ENCODE assay signal across 8 cellular contexts in the genomic region with DNA sequence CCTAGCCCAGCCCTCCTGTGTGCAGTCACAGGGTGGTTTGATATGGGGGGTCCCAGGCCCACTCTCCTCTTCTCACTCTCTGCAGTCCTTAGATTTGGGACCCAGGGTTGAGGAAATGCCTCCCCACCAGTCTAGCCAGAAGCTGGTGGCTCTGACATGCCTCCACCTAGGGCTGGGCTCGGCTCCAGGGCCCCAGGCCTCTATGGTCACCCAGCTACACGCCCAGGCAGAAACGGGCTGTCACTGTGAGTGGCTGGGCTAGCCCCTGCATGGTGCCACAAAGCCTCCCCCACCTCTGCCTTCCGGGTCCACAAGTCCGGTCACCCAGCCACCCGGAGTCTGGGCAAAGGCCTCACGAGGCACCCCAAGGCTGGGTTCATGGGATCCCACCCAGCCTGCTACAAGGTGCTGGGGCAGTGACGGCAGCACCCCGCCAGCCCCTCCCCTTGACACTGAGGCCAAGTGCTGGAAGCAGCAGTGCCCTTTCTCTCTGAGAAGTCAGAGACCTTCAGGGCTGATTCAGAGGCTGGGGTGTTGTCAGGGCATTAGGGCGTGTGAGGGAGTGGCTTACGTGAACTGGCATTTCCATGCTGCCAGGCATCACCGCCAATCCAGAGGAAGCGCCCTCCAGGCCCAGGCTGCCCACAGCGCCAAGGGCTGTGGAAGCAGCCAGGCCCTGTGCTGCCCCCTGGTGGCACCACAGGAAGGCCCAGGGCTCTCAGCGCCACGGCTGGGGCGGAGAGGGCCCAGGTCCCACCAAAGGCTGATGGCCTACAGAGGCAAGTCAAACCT. TPM values are rescaled to one million over a fixed set of nuclear protein-coding genes. Genes with fewer than 3 reads are reported as not detected.
DNase-seq lines count a peak whose midpoint lies in the region; ATAC-seq, FAIRE-seq and TF ChIP-seq lines count a peak whose summit lies in the region.

No MANE protein-coding gene starts in this region.

- peak in 1 of 2 experiments; percentile 18; a peak in 1 of 3 replicates for TF ChIP-seq POLR2A in H1 (IDR thresholded peaks at IDR 0.05; ENCODE audit: control extremely low read depth in 1 of 2, low read depth in 2 of 2, low read length in 2 of 2)

- H3K4ac ChIP-seq in H1 (replicated peaks; ENCODE audit: insufficient read length, low read depth, low read length), result no peak overlapping the region

- H3K79me2 ChIP-seq in H1 (ENCODE audit: control insufficient read depth in 1 of 2, insufficient read depth in 2 of 2, low read length in 2 of 2), result 0 out of 4 replicates have a peak, but pooled peaks cover 0 to 8% of the 10 kb centered on the region in 2 experiments

- no peak overlapping the region; the same call in 1 of the 2 replicates for H2BK5ac ChIP-seq in H1 (ENCODE audit: low read depth, low read length)

- H4K8ac ChIP-seq in H1 (ENCODE audit: extremely low read depth, insufficient read depth, low read length), result no peak overlapping the region

- H3K9me3 ChIP-seq in NT2/D1 (ENCODE audit: insufficient read depth, low read length) (no peaks in the 10 kb centered on the region), H1 (ENCODE audit: insufficient read depth in 2 of 2, low read depth in 1 of 2, low read length in 1 of 2) (no peaks in the 10 kb centered on the region)

- H2BK15ac ChIP-seq in H1 (ENCODE audit: low read length), result no peak overlapping the region; the same call in 1 of the 2 replicates

- no peak overlapping the region for H4K5ac ChIP-seq in H1 (ENCODE audit: insufficient read length, low read depth, low read length)

- no peak overlapping the region for H3K56ac ChIP-seq in H1 (replicated peaks; ENCODE audit: insufficient read length, low read depth, low read length)

- WGBS in H1 (ENCODE audit: extremely low coverage in 1 of 2, insufficient coverage in 1 of 2, insufficient read length in 1 of 2, insufficient replicate concordance in 2 of 2, low coverage in 1 of 2, low lambda C conversion rate in 2 of 2, missing lambda C conversion rate in 1 of 2), 2 experiments, result 52% methylated on average over 17 of the region's 17 CpGs; no CpG with 5 or more reads in 1 of the 2 experiments

- CTCF ChIA-PET in H1 (lab: Charles Lee; ENCODE audit: partially characterized antibody), result interaction anchor here (0.8 to 2.0 kb wide), 8 partner anchors 10 to 124 kb away, joined by 3 to 8 read pairs (median 3); a partner anchor contains a TSS

- H3K27me3 ChIP-seq in NT2/D1 (ENCODE audit: insufficient read depth, insufficient read length), result peaks cover 8% of the 10 kb centered on the region
- H3K27me3 ChIP-seq in H1 (replicated peaks in 1 of 4; ENCODE audit: control insufficient read depth in 3 of 4, extremely low read depth in 1 of 4, insufficient read depth in 3 of 4, low read length in 3 of 4), result peaks cover 0 to 8% (median 4%) of the 10 kb centered on the region in 4 experiments; a peak in 3 of 7 replicates

- no peak overlapping the region for H4K91ac ChIP-seq in H1 (replicated peaks; ENCODE audit: insufficient read length, low read length)

- FAIRE-seq in H1 (lab: Jason Lieb, UNC), result no peak

- H2AFZ ChIP-seq in H1 (ENCODE audit: low read length), result no peak overlapping the region

- H2BK20ac ChIP-seq in H1 (ENCODE audit: low read length), result no peak overlapping the region

- POLR2A ChIA-PET in H1 (lab: Charles Lee; ENCODE audit: partially characterized antibody), result interaction anchor here (0.6 to 1.5 kb wide), 4 partner anchors 15 to 135 kb away, joined by 3 to 4 read pairs (median 3); a partner anchor contains a TSS

- peak overlapping the region; percentile 33 for H3K4me3 ChIP-seq in NT2/D1 (ENCODE audit: insufficient read length, low read depth)
- peak overlapping the region in 1 of 4 experiments; percentile 94; a peak in 3 of 8 replicates for H3K4me3 ChIP-seq in H1 (ENCODE audit: extremely low read depth in 1 of 4, insufficient read depth in 2 of 4, low read depth in 3 of 4, low read length in 4 of 4)

- no peak overlapping the region; the same call in 1 of the 2 replicates for H2AK5ac ChIP-seq in H1 (ENCODE audit: low read depth, low read length)

- no peak overlapping the region for H3K14ac ChIP-seq in H1 (ENCODE audit: insufficient read length)

- DNase-seq in Daoy (ENCODE audit: low read depth) (peak; percentile 97), HT1080 (ENCODE audit: low read depth) (peak; percentile 90), NT2/D1 (ENCODE audit: low read depth, low spot score) (peak; percentile 79), H1 (ENCODE audit: low read depth in 1 of 2, low spot score in 2 of 2) (peak; percentile 81 to 91), mesenteric fat pad (ENCODE audit: low spot score) (peak; percentile 96)
- DNase-seq in activated CD8-positive, alpha-beta memory T cell treated with anti-CD3 and anti-CD28 coated beads, Interleukin-2, amount 50 U/mL, for 1 hour (ENCODE audit: extremely low read depth), result peak; percentile 83
- DNase-seq in stimulated activated CD8-positive, alpha-beta memory T cell treated with anti-CD3 and anti-CD28 coated beads, Interleukin-12 subunit alpha, Interleukin-12 subunit beta, amount 100 ng/mL, for 24 hours (ENCODE audit: extremely low read depth), result peak; percentile 80

- peak; percentile 74 to 86 for TF ChIP-seq RAD21 in H1 (IDR thresholded peaks at IDR 0.05 in 1 of 2, conservative IDR thresholded peaks at IDR 0.05 in 1 of 2; ENCODE audit: low read depth in 2 of 2, low read length in 2 of 2)

- TF ChIP-seq CTCF in H1 (IDR thresholded peaks at IDR 0.05; ENCODE audit: control extremely low read depth in 1 of 3, insufficient read depth in 1 of 3, low read depth in 1 of 3, low read length in 3 of 3), result peak in 2 of 3 experiments; percentile 96 to 98; a peak in 3 of 4 replicates

- H3K23me2 ChIP-seq in H1 (ENCODE audit: low read depth, low read length), result peaks cover 23% of the 10 kb centered on the region

- H2BK12ac ChIP-seq in H1 (ENCODE audit: low read depth, low read length), result no peak overlapping the region

- H3K27ac ChIP-seq in H1 (ENCODE audit: low read depth, low read length), result no peak overlapping the region

- H3K4me2 ChIP-seq in H1 (ENCODE audit: insufficient read depth in 1 of 2, low read depth in 2 of 2, low read length in 2 of 2), result peak overlapping the region; percentile 38 to 70

- H3K9ac ChIP-seq in NT2/D1 (ENCODE audit: insufficient read length, low read depth) (peak overlapping the region; percentile 74), H1 (replicated peaks in 1 of 4; ENCODE audit: extremely low read depth in 1 of 4, low read depth in 3 of 4, low read length in 3 of 4) (no peak overlapping the region)

- H3K79me1 ChIP-seq in H1 (ENCODE audit: low read depth, low read length), result no peaks in the 10 kb centered on the region

- H3K4me1 ChIP-seq in NT2/D1 (ENCODE audit: insufficient read depth, insufficient read length) (peaks cover 34% of the 10 kb centered on the region), H1 (replicated peaks in 1 of 4; ENCODE audit: control insufficient read depth in 3 of 4, insufficient read depth in 4 of 4, low read length in 3 of 4) (peaks cover 0 to 30% (median 10%) of the 10 kb centered on the region in 4 experiments; a peak in 6 of 7 replicates)

- peak overlapping the region; percentile 38 for H3K18ac ChIP-seq in H1 (ENCODE audit: extremely low read depth, low read length)

- no peak overlapping the region for H2BK120ac ChIP-seq in H1 (replicated peaks; ENCODE audit: low read depth, low read length)

- no peak for ATAC-seq in GM18873 (IDR thresholded peaks at IDR 0.05; ENCODE audit: low FRiP score, unreplicated experiment)

- H4K20me1 ChIP-seq in H1 (replicated peaks in 1 of 2; ENCODE audit: control insufficient read depth in 1 of 2, insufficient read depth in 2 of 2, low read length in 2 of 2), result peaks cover 6 to 16% of the 10 kb centered on the region in 2 experiments

- no peak overlapping the region for H3K23ac ChIP-seq in H1 (ENCODE audit: insufficient read length)

- TF ChIP-seq EP300 in H1 (IDR thresholded peaks at IDR 0.05; ENCODE audit: borderline replicate concordance in 1 of 2, low read depth in 2 of 2, low read length in 2 of 2), result no peak

- H3K36me3 ChIP-seq in NT2/D1 (ENCODE audit: insufficient read depth, insufficient read length, low read length) (peaks cover 37% of the 10 kb centered on the region), H1 (ENCODE audit: control insufficient read depth in 2 of 4, insufficient read depth in 4 of 4, low read length in 3 of 4) (peaks cover 0 to 8% (median 0%) of the 10 kb centered on the region in 4 experiments; a peak in 4 of 8 replicates)

RNA-seq across cellular contexts. Expression of a gene that starts 0.6 kb away (rescaled TPM):
- total RNA-seq in Daoy (2014; rRNA removed; shearing (Covaris generic)), result 24.6 and 32.1 TPM in 2 replicates
- 0.13 and 0.90 TPM in 2 replicates for total RNA-seq in HT1080 (2014; rRNA removed; shearing (Covaris generic))
- 0.21 and 1.3 TPM in 2 replicates for polyA plus RNA-seq in HT1080 (2015; cell fraction: cytosol; rRNA removed)
- polyA plus RNA-seq in HT1080 (2015; cell fraction: nucleus; rRNA removed), result 0.33 and 0.41 TPM in 2 replicates
- total RNA-seq in H1 (2021; fragmentation: NEBNext Ultra II Directional; extraction: Animal tissue kit (Norgen Biotek cat#: 25700)), result 52.7 and 55.0 TPM in 2 replicates
- polyA plus RNA-seq in H1 (2011; rRNA removed), result 27.2 and 45.1 TPM in 2 replicates
- 26.4 TPM for polyA plus RNA-seq in H1 (2011; cell fraction: cytosol; rRNA removed)
- polyA plus RNA-seq in H1 (2011; cell fraction: nucleus; rRNA removed), result 74.8 TPM
- polyA plus RNA-seq in H1 (2012, experiment 1 of 2), result 24.2 to 30.4 TPM (median 27.3 TPM) in 4 replicates
- polyA plus RNA-seq in H1 (2012, experiment 2 of 2), result 25.8 TPM
- polyA plus RNA-seq in H1 (2013, experiment 1 of 2), result 28.4 TPM
- 28.5 TPM for polyA plus RNA-seq in H1 (2013, experiment 2 of 2)
- polyA minus RNA-seq in H1 (2011; rRNA and poly(A)+ RNA removed), result 14.8 and 18.7 TPM in 2 replicates
- polyA minus RNA-seq in H1 (2011; cell fraction: cytosol; rRNA and poly(A)+ RNA removed), result 32.3 TPM
- polyA minus RNA-seq in H1 (2011; cell fraction: nucleus; rRNA and poly(A)+ RNA removed), result 30.9 TPM
- total RNA-seq in mesenteric fat pad, result 29.5 TPM

RNA-seq across cellular contexts. Expression of a gene that starts 2.2 kb away (rescaled TPM):
- 37.7 and 43.0 TPM in 2 replicates for total RNA-seq in Daoy (2014; rRNA removed; shearing (Covaris generic))
- total RNA-seq in HT1080 (2014; rRNA removed; shearing (Covaris generic)), result 20.0 and 24.7 TPM in 2 replicates
- polyA plus RNA-seq in HT1080 (2015; cell fraction: cytosol; rRNA removed), result 32.1 and 44.6 TPM in 2 replicates
- polyA plus RNA-seq in HT1080 (2015; cell fraction: nucleus; rRNA removed), result 9.5 and 15.3 TPM in 2 replicates
- 47.3 and 49.6 TPM in 2 replicates for total RNA-seq in H1 (2021; fragmentation: NEBNext Ultra II Directional; extraction: Animal tissue kit (Norgen Biotek cat#: 25700))
- polyA plus RNA-seq in H1 (2011; rRNA removed), result 65.1 and 89.6 TPM in 2 replicates
- polyA plus RNA-seq in H1 (2011; cell fraction: cytosol; rRNA removed), result 33.8 TPM
- polyA plus RNA-seq in H1 (2011; cell fraction: nucleus; rRNA removed), result 39.1 TPM
- polyA plus RNA-seq in H1 (2012, experiment 1 of 2), result 37.4 to 52.9 TPM (median 45.6 TPM) in 4 replicates
- polyA plus RNA-seq in H1 (2012, experiment 2 of 2), result 65.6 TPM
- polyA plus RNA-seq in H1 (2013, experiment 1 of 2), result 35.4 TPM
- 38.4 TPM for polyA plus RNA-seq in H1 (2013, experiment 2 of 2)
- polyA minus RNA-seq in H1 (2011; rRNA and poly(A)+ RNA removed), result 12.5 and 16.2 TPM in 2 replicates
- polyA minus RNA-seq in H1 (2011; cell fraction: cytosol; rRNA and poly(A)+ RNA removed), result 28.0 TPM
- 25.7 TPM for polyA minus RNA-seq in H1 (2011; cell fraction: nucleus; rRNA and poly(A)+ RNA removed)
- 59.6 TPM for total RNA-seq in mesenteric fat pad

RNA-seq across cellular contexts. Expression of a gene that starts 17.4 kb away (rescaled TPM):
- total RNA-seq in Daoy (2014; rRNA removed; shearing (Covaris generic)), result not detected in 2 replicates
- not detected in 2 replicates for total RNA-seq in HT1080 (2014; rRNA removed; shearing (Covaris generic))
- polyA plus RNA-seq in HT1080 (2015; cell fraction: cytosol; rRNA removed), result not detected in 2 replicates
- polyA plus RNA-seq in HT1080 (2015; cell fraction: nucleus; rRNA removed), result not detected in 2 replicates
- not detected in 2 replicates for total RNA-seq in H1 (2021; fragmentation: NEBNext Ultra II Directional; extraction: Animal tissue kit (Norgen Biotek cat#: 25700))
- polyA plus RNA-seq in H1 (2011; rRNA removed), result not detected in 2 replicates
- polyA plus RNA-seq in H1 (2011; cell fraction: cytosol; rRNA removed), result not detected
- polyA plus RNA-seq in H1 (2011; cell fraction: nucleus; rRNA removed), result not detected
- not detected in 4 replicates for polyA plus RNA-seq in H1 (2012, experiment 1 of 2)
- polyA plus RNA-seq in H1 (2012, experiment 2 of 2), result not detected
- not detected for polyA plus RNA-seq in H1 (2013, experiment 1 of 2)
- not detected for polyA plus RNA-seq in H1 (2013, experiment 2 of 2)
- not detected in 2 replicates for polyA minus RNA-seq in H1 (2011; rRNA and poly(A)+ RNA removed)
- polyA minus RNA-seq in H1 (2011; cell fraction: cytosol; rRNA and poly(A)+ RNA removed), result not detected
- polyA minus RNA-seq in H1 (2011; cell fraction: nucleus; rRNA and poly(A)+ RNA removed), result not detected
- not detected for total RNA-seq in mesenteric fat pad

RNA-seq across cellular contexts. Expression of a gene that starts 23.0 kb away (rescaled TPM):
- total RNA-seq in Daoy (2014; rRNA removed; shearing (Covaris generic)), result 69.5 and 78.5 TPM in 2 replicates
- 81.5 and 91.2 TPM in 2 replicates for total RNA-seq in HT1080 (2014; rRNA removed; shearing (Covaris generic))
- polyA plus RNA-seq in HT1080 (2015; cell fraction: cytosol; rRNA removed), result 65.3 and 67.3 TPM in 2 replicates
- 43.6 and 54.0 TPM in 2 replicates for polyA plus RNA-seq in HT1080 (2015; cell fraction: nucleus; rRNA removed)
- 28.8 and 29.8 TPM in 2 replicates for total RNA-seq in H1 (2021; fragmentation: NEBNext Ultra II Directional; extraction: Animal tissue kit (Norgen Biotek cat#: 25700))
- 54.4 and 68.6 TPM in 2 replicates for polyA plus RNA-seq in H1 (2011; rRNA removed)
- 66.1 TPM for polyA plus RNA-seq in H1 (2011; cell fraction: cytosol; rRNA removed)
- 52.2 TPM for polyA plus RNA-seq in H1 (2011; cell fraction: nucleus; rRNA removed)
- polyA plus RNA-seq in H1 (2012, experiment 1 of 2), result 25.4 to 39.2 TPM (median 35.0 TPM) in 4 replicates
- polyA plus RNA-seq in H1 (2012, experiment 2 of 2), result 35.9 TPM
- 19.5 TPM for polyA plus RNA-seq in H1 (2013, experiment 1 of 2)
- 19.1 TPM for polyA plus RNA-seq in H1 (2013, experiment 2 of 2)
- 27.2 TPM in 2 replicates for polyA minus RNA-seq in H1 (2011; rRNA and poly(A)+ RNA removed)
- polyA minus RNA-seq in H1 (2011; cell fraction: cytosol; rRNA and poly(A)+ RNA removed), result 19.8 TPM
- polyA minus RNA-seq in H1 (2011; cell fraction: nucleus; rRNA and poly(A)+ RNA removed), result 17.7 TPM
- total RNA-seq in mesenteric fat pad, result 39.5 TPM

RNA-seq across cellular contexts. Expression of a gene that starts 36.8 kb away (rescaled TPM):
- total RNA-seq in Daoy (2014; rRNA removed; shearing (Covaris generic)), result 9.4 and 36.5 TPM in 2 replicates
- 3.3 and 6.9 TPM in 2 replicates for total RNA-seq in HT1080 (2014; rRNA removed; shearing (Covaris generic))
- 67.9 and 86.0 TPM in 2 replicates for polyA plus RNA-seq in HT1080 (2015; cell fraction: cytosol; rRNA removed)
- 50.6 and 55.5 TPM in 2 replicates for polyA plus RNA-seq in HT1080 (2015; cell fraction: nucleus; rRNA removed)
- 32.4 and 33.5 TPM in 2 replicates for total RNA-seq in H1 (2021; fragmentation: NEBNext Ultra II Directional; extraction: Animal tissue kit (Norgen Biotek cat#: 25700))
- polyA plus RNA-seq in H1 (2011; rRNA removed), result 229 and 268 TPM in 2 replicates
- 137 TPM for polyA plus RNA-seq in H1 (2011; cell fraction: cytosol; rRNA removed)
- polyA plus RNA-seq in H1 (2011; cell fraction: nucleus; rRNA removed), result 92.9 TPM
- polyA plus RNA-seq in H1 (2012, experiment 1 of 2), result 33.1 to 44.0 TPM (median 41.7 TPM) in 4 replicates
- polyA plus RNA-seq in H1 (2012, experiment 2 of 2), result 29.0 TPM
- polyA plus RNA-seq in H1 (2013, experiment 1 of 2), result 35.4 TPM
- 38.9 TPM for polyA plus RNA-seq in H1 (2013, experiment 2 of 2)
- 3.5 and 4.4 TPM in 2 replicates for polyA minus RNA-seq in H1 (2011; rRNA and poly(A)+ RNA removed)
- polyA minus RNA-seq in H1 (2011; cell fraction: cytosol; rRNA and poly(A)+ RNA removed), result 15.0 TPM
- 24.3 TPM for polyA minus RNA-seq in H1 (2011; cell fraction: nucleus; rRNA and poly(A)+ RNA removed)
- 43.2 TPM for total RNA-seq in mesenteric fat pad

Comparison
In these comparisons a context has a peak if more than half of its experiments do, and no peak if none do; other contexts are left out.
1. RNA of a gene that starts 0.6 kb away (total RNA-seq): 52.7 to 55.0 TPM in H1, 24.6 to 32.1 TPM in Daoy and 29.5 TPM in mesenteric fat pad (single experiment); 0.13 to 0.90 TPM in HT1080; every median in the first group is over 10 times any median in the second.
2. Peak in every context shown above with its lines, with median percentiles within 50 percentile points of each other: DNase-seq.